Comparison of ENCODE assay signal across 32 cellular contexts in the genomic region with DNA sequence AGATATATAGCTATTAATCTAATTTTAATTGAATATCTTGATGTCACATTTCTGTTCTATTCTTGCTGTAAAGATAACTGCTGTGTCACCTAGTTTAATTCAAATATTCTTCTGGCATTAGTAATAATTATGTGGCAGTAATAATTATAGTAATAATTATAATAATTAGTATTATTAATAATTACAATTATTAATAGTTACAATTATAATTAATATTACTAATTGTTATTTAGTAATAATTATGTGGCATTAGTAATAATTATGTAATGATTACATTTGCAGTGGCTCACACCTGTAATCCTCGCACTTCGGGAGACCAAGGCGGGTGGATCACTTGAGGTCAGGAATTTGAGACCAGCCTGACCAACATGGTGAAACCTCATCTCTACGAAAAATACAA. TPM values are rescaled to one million over a fixed set of nuclear protein-coding genes. Genes with fewer than 3 reads are reported as not detected.
"Had no signal": no experiment of that assay in that cellular context is flagged by ENCODE, and none has a peak within 500 bp of the region (broad histone marks: within the 10 kb centered on the region; RNA-seq: fewer than 3 reads in every experiment).

No MANE protein-coding gene starts in this region.

- H3K27ac ChIP-seq: colonic mucosa, epithelial cell of prostate, esophagus squamous epithelium, gastrocnemius medialis, left lung, lower lobe of right lung had no signal

- H3K27me3 ChIP-seq: colonic mucosa, esophagus squamous epithelium, gastrocnemius medialis, heart right ventricle, left lung had no signal

- H3K9me3 ChIP-seq: colonic mucosa, esophagus squamous epithelium, gastrocnemius medialis, heart right ventricle, left lung, lower lobe of right lung, mucosa of descending colon had no signal

- H3K27ac Mint-ChIP-seq: dendritic cell treated with granulocyte-macrophage colony-stimulating factor and Interleukin-4, amounts not matched to agents 40 ng/mL and 50 ng/mL, for 4 days; endodermal cell had no signal

- H3K4me3 ChIP-seq: colonic mucosa, esophagus squamous epithelium, gastrocnemius medialis, heart right ventricle, left lung, lower lobe of right lung, mucosa of descending colon had no signal

- H3K4me3 Mint-ChIP-seq: endodermal cell, mesothelial cell of epicardium had no signal

- ATAC-seq: effector memory CD8-positive, alpha-beta T cell; esophagus mucosa; gastrocnemius medialis; heart right ventricle; left cardiac atrium; left lung; left ventricle myocardium superior; lower lobe of right lung; mucosa of descending colon had no signal

- H3K9me3 Mint-ChIP-seq: dendritic cell treated with granulocyte-macrophage colony-stimulating factor and Interleukin-4, amounts not matched to agents 40 ng/mL and 50 ng/mL, for 4 days; effector memory CD8-positive, alpha-beta T cell; mesothelial cell of epicardium; naive B cell had no signal

- H3K4me1 ChIP-seq: colonic mucosa had no signal

- DNase-seq: colonic mucosa; cortex of kidney; effector CD8-positive, alpha-beta T cell; effector memory CD8-positive, alpha-beta T cell; endodermal cell; erythroblast; esophagus squamous epithelium; foreskin fibroblast; foreskin melanocyte; gastrocnemius medialis; glutamatergic neuron; head of caudate nucleus; heart right ventricle; hippocampal formation; left cardiac atrium; left lung; left ventricle myocardium superior; lower lobe of right lung; mesenchymal stem cell; mucosa of descending colon; naive B cell had no signal

- H3K27me3 Mint-ChIP-seq: dendritic cell treated with granulocyte-macrophage colony-stimulating factor and Interleukin-4, amounts not matched to agents 40 ng/mL and 50 ng/mL, for 4 days; effector memory CD8-positive, alpha-beta T cell; naive B cell had no signal

- H3K36me3 ChIP-seq: colonic mucosa, esophagus squamous epithelium, gastrocnemius medialis, heart right ventricle, left lung, lower lobe of right lung had no signal

RNA-seq across cellular contexts. Expression of a gene that starts 49.8 kb away (rescaled TPM):
- total RNA-seq: colonic mucosa, dermis microvascular lymphatic vessel endothelial cell, endodermal cell, esophagus mucosa, esophagus squamous epithelium, gastrocnemius medialis, glomerular endothelial cell, heart right ventricle, kidney epithelial cell, left cardiac atrium, left lung, left ventricle myocardium superior, lower lobe of right lung, lung microvascular endothelial cell, mesenteric fat pad, mucosa of descending colon, myocyte had no signal
- polyA plus RNA-seq: heart right ventricle, keratinocyte had no signal
